ENCODE assay signal across 8 cellular contexts in the genomic region with DNA sequence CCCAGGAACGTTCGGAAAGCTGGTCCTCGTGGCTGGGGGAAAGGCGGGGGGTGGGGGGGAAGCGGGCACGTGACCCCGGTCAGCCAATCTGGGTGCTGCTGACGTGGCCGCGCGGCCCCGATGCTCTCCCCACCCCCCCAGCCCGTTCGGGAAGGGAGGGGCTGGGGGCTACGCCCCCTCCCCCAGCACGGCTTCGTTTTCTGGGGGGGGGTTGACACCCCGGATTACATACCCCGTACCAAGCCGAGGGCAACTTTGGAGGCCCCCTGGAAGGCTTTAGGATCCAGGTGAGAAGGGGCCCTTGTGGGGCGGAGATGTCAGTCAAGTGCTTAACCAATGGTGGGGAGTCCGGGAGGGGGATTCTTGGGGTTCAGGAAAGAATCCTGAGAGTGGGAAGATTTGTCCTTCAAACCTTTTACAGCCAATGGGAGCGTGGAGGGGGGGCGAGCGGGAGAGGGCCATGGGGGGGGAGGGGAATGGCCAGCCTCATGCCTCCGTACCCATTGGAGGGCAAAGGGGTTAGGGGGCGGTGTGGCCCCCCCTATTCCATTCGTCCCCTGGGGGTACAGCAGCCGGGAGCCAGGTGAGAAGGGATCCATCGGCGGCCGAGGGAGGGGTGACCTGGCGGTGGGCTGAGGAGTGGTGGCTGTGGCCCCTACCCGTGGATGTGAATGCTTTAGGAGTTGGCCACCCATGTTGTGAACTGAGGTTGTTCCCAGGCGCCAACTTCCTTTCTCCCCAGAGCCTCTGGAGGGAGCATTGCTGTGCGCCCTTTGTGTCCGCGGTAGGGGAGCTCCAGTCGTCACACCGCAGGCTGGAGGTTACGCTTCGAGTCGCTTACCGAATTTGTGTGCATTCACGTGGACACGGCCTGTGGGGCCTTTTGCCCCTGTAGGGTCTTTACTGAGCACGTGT.
DNase-seq lines count a peak whose midpoint lies in the region; ATAC-seq and TF ChIP-seq lines count a peak whose summit lies in the region.

No MANE protein-coding gene starts in this region.

- H3K4me3 ChIP-seq in coronary artery, result peak overlapping the region; percentile 85

- peak overlapping the region; percentile 99 to 100 for H3K27ac ChIP-seq in coronary artery

- DNase-seq in EH (ENCODE audit: low read depth) (peak; percentile 84), NCI-H226 (peak; percentile 93), coronary artery (ENCODE audit: low spot score) (peak; percentile 94), left kidney (ENCODE audit: low read depth, low spot score) (peak; percentile 87)
- peak; percentile 75 to 84 for DNase-seq in activated CD4-positive, alpha-beta T cell treated with anti-CD3 and anti-CD28 coated beads for 4 hours
- DNase-seq in stimulated activated CD4-positive, alpha-beta T cell treated with anti-CD3 and anti-CD28 coated beads, Interleukin-2, amount 100 ng/mL, for 4 hours (ENCODE audit: low read depth), result peak; percentile 72

- TF ChIP-seq CTCF in coronary artery (IDR thresholded peaks at IDR 0.05), result no peak

- ATAC-seq in HG02678 (IDR thresholded peaks at IDR 0.05; ENCODE audit: unreplicated experiment) (peak; percentile 15), GM19395 (IDR thresholded peaks at IDR 0.05; ENCODE audit: unreplicated experiment) (no peak)
